ENCODE assay signal across 27 cellular contexts in genomic region chr5:106882035-106882434, GRCh38.
"Had no signal": no experiment of that assay in that cellular context is flagged by ENCODE, and none has a peak within 500 bp of the region (broad histone marks: within the 10 kb centered on the region; RNA-seq: fewer than 3 reads in every experiment).

No MANE protein-coding gene starts in this region.

- H3K27me3 ChIP-seq: esophagus muscularis mucosa, foreskin keratinocyte, ovary, sigmoid colon, suprapubic skin, tibial artery, upper lobe of right lung had no signal

- H3K36me3 Mint-ChIP-seq: activated CD8-positive, alpha-beta memory T cell treated with anti-CD3 and anti-CD28 coated beads, Interleukin-2, amount 10 ng/mL, durations not matched to agents 7 days and 5 days; activated naive CD4-positive, alpha-beta T cell treated with anti-CD3 and anti-CD28 coated beads, Interleukin-2, amount 50 U/mL, for 72 hours; naive thymus-derived CD4-positive, alpha-beta T cell had no signal

- DNase-seq: activated B cell treated with CpG ODN at 0.5 μM for 24 hours; activated CD4-positive, alpha-beta T cell treated with anti-CD3 and anti-CD28 coated beads for 36 hours; activated CD8-positive, alpha-beta memory T cell treated with anti-CD3 and anti-CD28 coated beads, Interleukin-2, amount 10 ng/mL, durations not matched to agents 7 days and 5 days; activated CD8-positive, alpha-beta T cell treated with anti-CD3 and anti-CD28 coated beads, Interleukin-2, amount 10 ng/mL, durations not matched to agents 7 days and 5 days; activated T-cell treated with anti-CD3 and anti-CD28 coated beads, Interleukin-2, amount 50 U/mL, for 48 hours; anterior cingulate cortex; dermis blood vessel endothelial cell; effector CD4-positive, alpha-beta T cell; foreskin keratinocyte; islet precursor cell; left cardiac atrium; left ventricle myocardium superior; naive thymus-derived CD4-positive, alpha-beta T cell; ovary; sigmoid colon; stimulated activated naive CD4-positive, alpha-beta T cell; T-helper 17 cell; T1000; tibial artery; upper lobe of right lung had no signal

- H3K4me1 Mint-ChIP-seq: activated B cell treated with CpG ODN at 0.5 μM for 24 hours; activated CD4-positive, alpha-beta T cell treated with anti-CD3 and anti-CD28 coated beads for 36 hours; activated CD8-positive, alpha-beta memory T cell treated with anti-CD3 and anti-CD28 coated beads, Interleukin-2, amount 10 ng/mL, durations not matched to agents 7 days and 5 days; central memory CD8-positive, alpha-beta T cell; naive thymus-derived CD4-positive, alpha-beta T cell; T-helper 17 cell had no signal

- H3K4me1 ChIP-seq: esophagus muscularis mucosa, foreskin keratinocyte, sigmoid colon, suprapubic skin, tibial artery, upper lobe of right lung had no signal

- H3K4me3 ChIP-seq: esophagus muscularis mucosa, ovary, sigmoid colon, suprapubic skin, tibial artery, upper lobe of right lung had no signal

- ATAC-seq: activated CD4-positive, alpha-beta T cell treated with anti-CD3 and anti-CD28 coated beads for 36 hours; activated CD8-positive, alpha-beta memory T cell treated with anti-CD3 and anti-CD28 coated beads, Interleukin-2, amount 10 ng/mL, durations not matched to agents 7 days and 5 days; activated CD8-positive, alpha-beta T cell treated with anti-CD3 and anti-CD28 coated beads, Interleukin-2, amount 10 ng/mL, durations not matched to agents 7 days and 5 days; activated naive CD4-positive, alpha-beta T cell treated with anti-CD3 and anti-CD28 coated beads, Interleukin-2, amount 50 U/mL, for 72 hours; foreskin keratinocyte; left cardiac atrium; left ventricle myocardium superior; naive thymus-derived CD4-positive, alpha-beta T cell; T-helper 17 cell; upper lobe of right lung had no signal

- H3K27ac ChIP-seq: esophagus muscularis mucosa, foreskin keratinocyte, ovary, sigmoid colon, suprapubic skin, tibial artery, upper lobe of right lung had no signal

- H3K9me3 ChIP-seq: esophagus muscularis mucosa, ovary, sigmoid colon, suprapubic skin, tibial artery, upper lobe of right lung had no signal

- H3K27me3 Mint-ChIP-seq: activated B cell treated with CpG ODN at 0.5 μM for 24 hours; activated CD4-positive, alpha-beta T cell treated with anti-CD3 and anti-CD28 coated beads for 36 hours; activated CD8-positive, alpha-beta memory T cell treated with anti-CD3 and anti-CD28 coated beads, Interleukin-2, amount 10 ng/mL, durations not matched to agents 7 days and 5 days; progenitor cell of endocrine pancreas; T-helper 17 cell had no signal

- H3K27ac Mint-ChIP-seq: activated B cell treated with CpG ODN at 0.5 μM for 24 hours; activated CD4-positive, alpha-beta T cell treated with anti-CD3 and anti-CD28 coated beads for 36 hours; activated CD8-positive, alpha-beta memory T cell treated with anti-CD3 and anti-CD28 coated beads, Interleukin-2, amount 10 ng/mL, durations not matched to agents 7 days and 5 days; activated CD8-positive, alpha-beta T cell treated with anti-CD3 and anti-CD28 coated beads, Interleukin-2, amount 10 ng/mL, durations not matched to agents 7 days and 5 days; activated naive CD4-positive, alpha-beta T cell treated with anti-CD3 and anti-CD28 coated beads, Interleukin-2, amount 50 U/mL, for 72 hours; activated T-helper 2 cell treated with anti-CD3 and anti-CD28 coated beads, Interferon-gamma antibody, Interleukin-2, Interleukin-4, amounts not matched to agents 10 μg/mL and 5 μg/mL and 100 μg/mL, durations not matched to agents 14 hours and 24 hours and 36 hours; naive thymus-derived CD4-positive, alpha-beta T cell; progenitor cell of endocrine pancreas; T-helper 17 cell had no signal

- FAIRE-seq: bronchial epithelial cell had no signal

- H3K4me3 Mint-ChIP-seq: activated B cell treated with CpG ODN at 0.5 μM for 24 hours; activated CD4-positive, alpha-beta T cell treated with anti-CD3 and anti-CD28 coated beads for 36 hours; activated CD8-positive, alpha-beta memory T cell treated with anti-CD3 and anti-CD28 coated beads, Interleukin-2, amount 10 ng/mL, durations not matched to agents 7 days and 5 days; activated CD8-positive, alpha-beta T cell treated with anti-CD3 and anti-CD28 coated beads, Interleukin-2, amount 10 ng/mL, durations not matched to agents 7 days and 5 days; central memory CD8-positive, alpha-beta T cell; naive thymus-derived CD4-positive, alpha-beta T cell; T-helper 17 cell had no signal

- H3K9me3 Mint-ChIP-seq: activated T-helper 2 cell treated with anti-CD3 and anti-CD28 coated beads, Interferon-gamma antibody, Interleukin-2, Interleukin-4, amounts not matched to agents 10 μg/mL and 5 μg/mL and 100 μg/mL, durations not matched to agents 14 hours and 24 hours and 36 hours; central memory CD8-positive, alpha-beta T cell had no signal

- H3K36me3 ChIP-seq: esophagus muscularis mucosa, ovary, sigmoid colon, suprapubic skin, tibial artery, upper lobe of right lung had no signal
